Comparison of ENCODE assay signal across 16 cellular contexts in the genomic region with DNA sequence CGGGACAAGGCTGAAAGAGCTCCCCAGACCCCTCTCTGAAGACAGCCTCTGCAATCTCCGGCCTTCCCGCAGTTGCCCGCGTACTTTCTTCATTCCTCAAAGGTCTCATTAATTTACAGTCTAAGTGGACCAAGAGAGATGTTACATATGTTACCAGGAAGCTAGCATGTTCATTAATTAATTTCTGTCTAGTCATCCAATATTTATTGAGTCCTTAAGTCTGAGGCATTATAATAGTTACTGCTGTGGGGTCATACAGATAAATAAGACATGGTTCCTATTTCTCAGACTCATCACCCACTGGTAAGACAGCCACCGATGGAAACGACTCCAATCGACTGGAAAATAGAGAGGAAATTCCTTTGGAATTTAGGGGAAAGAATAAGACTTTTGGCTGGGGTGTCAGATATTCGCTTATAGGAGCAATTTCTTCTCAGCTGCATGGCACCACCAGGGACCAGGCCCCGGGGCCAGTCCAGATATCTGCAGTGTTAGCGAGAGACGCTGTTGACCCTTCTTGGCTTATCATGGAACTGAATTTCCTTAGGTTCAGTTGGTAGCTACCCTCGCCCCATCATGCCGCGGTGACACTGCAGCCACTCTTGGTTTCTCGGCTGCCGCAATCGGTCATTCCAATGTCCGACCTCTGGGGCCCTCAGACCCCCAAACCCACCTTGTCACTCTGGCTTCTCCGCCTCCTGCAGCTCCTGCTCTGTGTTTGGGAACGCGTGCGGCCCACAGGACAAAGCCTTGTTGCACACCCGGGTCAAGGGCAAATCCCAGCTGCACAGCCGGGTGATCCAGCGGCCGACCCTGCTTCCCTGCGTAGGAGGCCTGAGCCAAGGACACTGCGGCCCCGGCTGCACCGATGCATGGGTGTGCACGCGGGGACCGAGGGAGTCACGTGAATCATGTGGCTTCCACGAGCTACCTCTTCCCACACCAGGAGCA.
DNase-seq lines count a peak whose midpoint lies in the region; ATAC-seq, FAIRE-seq and TF ChIP-seq lines count a peak whose summit lies in the region.
"Had no signal": no experiment of that assay in that cellular context is flagged by ENCODE, and none has a peak within 500 bp of the region (broad histone marks: within the 10 kb centered on the region; RNA-seq: fewer than 3 reads in every experiment).

No MANE protein-coding gene starts in this region.

- peaks cover 9 to 38% of the 10 kb centered on the region in 2 experiments; a peak in 4 of 5 replicates for H3K27me3 ChIP-seq in HepG2 (ENCODE audit: control insufficient read depth in 1 of 2, insufficient read depth in 2 of 2, low read length in 2 of 2)
- no peaks in the 10 kb centered on the region for H3K27me3 ChIP-seq in right lobe of liver
- peaks cover 17% of the 10 kb centered on the region for H3K27me3 ChIP-seq in neural progenitor cell
- H3K27me3 ChIP-seq in vagina = no peaks in the 10 kb centered on the region
- H3K27me3 ChIP-seq: BLaER1 had no signal

- H3K4me3 Mint-ChIP-seq in chondrocyte (ENCODE audit: unreplicated experiment) = no peak overlapping the region
- H3K4me3 Mint-ChIP-seq in neural progenitor cell = no peak overlapping the region
- H3K4me3 Mint-ChIP-seq: CD8-positive, alpha-beta memory T cell had no signal

- no peaks in the 10 kb centered on the region for H3K79me2 ChIP-seq in HepG2 (ENCODE audit: insufficient read depth, low read length)
- H3K79me2 ChIP-seq in neural progenitor cell (ENCODE audit: low read depth) = no peaks in the 10 kb centered on the region

- no TSS peak for BruUV-seq in HepG2 (replicated peaks; lab: Mats Ljungman, UMichigan)

- no peak overlapping the region for H3K27ac ChIP-seq in HepG2 (ENCODE audit: extremely low read length, insufficient read depth, low read length)
- no peak overlapping the region for H3K27ac ChIP-seq in right lobe of liver
- H3K27ac ChIP-seq in neural progenitor cell = no peak overlapping the region
- no peak overlapping the region for H3K27ac ChIP-seq in vagina
- H3K27ac ChIP-seq: BLaER1, HL-60 had no signal

- H3K4me1 ChIP-seq in HepG2 (ENCODE audit: insufficient read depth, low read length) = no peaks in the 10 kb centered on the region
- no peaks in the 10 kb centered on the region for H3K4me1 ChIP-seq in right lobe of liver
- H3K4me1 ChIP-seq in neural progenitor cell = no peaks in the 10 kb centered on the region
- no peaks in the 10 kb centered on the region for H3K4me1 ChIP-seq in vagina
- H3K4me1 ChIP-seq: BLaER1, Caco-2 had no signal

- H3K36me3 ChIP-seq in HepG2 (replicated peaks in 1 of 2; ENCODE audit: control insufficient read depth in 1 of 2, insufficient read depth in 2 of 2, low read length in 2 of 2) (no peaks in the 10 kb centered on the region), right lobe of liver (no peaks in the 10 kb centered on the region), neural progenitor cell (no peaks in the 10 kb centered on the region), vagina (no peaks in the 10 kb centered on the region)
- H3K36me3 ChIP-seq: BLaER1 had no signal

- intact Hi-C loops in HepG2 (cut with micrococcal nuclease; ENCODE audit: unreplicated experiment) (no loop called here), right lobe of liver (cut with DNase I) (no loop called here), vagina (cut with DNase I) (no loop called here)

- 78% methylated on average over 25 of the region's 36 CpGs for WGBS in HepG2 (ENCODE audit: low lambda C conversion rate)
- WGBS in right lobe of liver (ENCODE audit: insufficient coverage, low coverage, low lambda C conversion rate, missing lambda C conversion rate) = 63% methylated on average over 10 of the region's 36 CpGs

- H3K4me3 ChIP-seq in HepG2 (replicated peaks in 1 of 3; ENCODE audit: insufficient read depth in 1 of 3, low read depth in 2 of 3, low read length in 3 of 3) (no peak overlapping the region), right lobe of liver (no peak overlapping the region), neural progenitor cell (no peak overlapping the region), vagina (no peak overlapping the region)
- H3K4me3 ChIP-seq: BLaER1 had no signal

- POLR2A ChIA-PET in HepG2 (lab: Yijun Ruan, JAX) = no interaction called here

- FAIRE-seq in HepG2 (lab: Jason Lieb, UNC) (no peak), GM19239 (lab: Jason Lieb, UNC) (no peak)
- FAIRE-seq: GM12892 had no signal

- DNase-seq in HepG2 (ENCODE audit: low spot score) (no peak), right lobe of liver (no peak), chondrocyte (ENCODE audit: low spot score) (peak; percentile 88), neural progenitor cell (ENCODE audit: low spot score) (no peak), GM19239 (ENCODE audit: insufficient read length, low spot score) (no peak), vagina (ENCODE audit: extremely low spot score in 2 of 2) (no peak), dermis blood vessel endothelial cell (no peak)
- DNase-seq: AML-193, DND-41, GDM1 had no signal

- TF ChIP-seq POLR2A in HepG2 (IDR thresholded peaks at IDR 0.05; ENCODE audit: insufficient read depth in 1 of 2, low read depth in 2 of 2, low read length in 2 of 2) (no peak), right lobe of liver (IDR thresholded peaks at IDR 0.05) (no peak), vagina (IDR thresholded peaks at IDR 0.05) (no peak)

- TF ChIP-seq CTCF in HepG2 (CRISPR knock-in tag; IDR thresholded peaks at IDR 0.05) (no peak), right lobe of liver (IDR thresholded peaks at IDR 0.05) (no peak), chondrocyte (IDR thresholded peaks at IDR 0.05) (no peak), neural progenitor cell (IDR thresholded peaks at IDR 0.05) (no peak), vagina (IDR thresholded peaks at IDR 0.05) (no peak)

- no peak overlapping the region for H2AFZ ChIP-seq in HepG2 (ENCODE audit: low read length)
- no peak overlapping the region for H2AFZ ChIP-seq in neural progenitor cell (replicated peaks)

- H3K36me3 Mint-ChIP-seq in chondrocyte (ENCODE audit: low read depth) = no peaks in the 10 kb centered on the region
- no peaks in the 10 kb centered on the region for H3K36me3 Mint-ChIP-seq in neural progenitor cell
- H3K36me3 Mint-ChIP-seq: CD8-positive, alpha-beta memory T cell had no signal

- no peak for TF ChIP-seq RAD21 in HepG2 (CRISPR knock-in tag; IDR thresholded peaks at IDR 0.05)

- H3K9me3 Mint-ChIP-seq in chondrocyte (ENCODE audit: low read depth) (no peaks in the 10 kb centered on the region), neural progenitor cell (peaks cover 2% of the 10 kb centered on the region)
- H3K9me3 Mint-ChIP-seq: CD8-positive, alpha-beta memory T cell had no signal

- no peak for ATAC-seq in HepG2
- no peak for ATAC-seq in right lobe of liver
- ATAC-seq: HCT116 had no signal

- H3K4me1 Mint-ChIP-seq in chondrocyte (ENCODE audit: low read depth) (no peaks in the 10 kb centered on the region), neural progenitor cell (peaks cover 22% of the 10 kb centered on the region)
- H3K4me1 Mint-ChIP-seq: CD8-positive, alpha-beta memory T cell had no signal

- H3K27me3 Mint-ChIP-seq in chondrocyte (ENCODE audit: low read depth) (peaks cover 17% of the 10 kb centered on the region), neural progenitor cell (ENCODE audit: insufficient read depth, low read depth) (peaks cover 11% of the 10 kb centered on the region)

- in situ Hi-C loops in HepG2 (cut with HindIII; ENCODE audit: extremely low pct_ligation_motif_present, low pct_unique_long_range_greater_than_20kb) = no loop called here

- H3F3A ChIP-seq in neural progenitor cell (ENCODE audit: low read depth) = no peaks in the 10 kb centered on the region

- CTCF ChIA-PET in HepG2 (lab: Yijun Ruan, JAX; ENCODE audit: low intra/inter-chr PET ratio, low total read pairs) = no interaction called here

- H3K27ac Mint-ChIP-seq in chondrocyte (ENCODE audit: unreplicated experiment) = no peak overlapping the region
- peak overlapping the region; percentile 44 for H3K27ac Mint-ChIP-seq in neural progenitor cell
- H3K27ac Mint-ChIP-seq: CD8-positive, alpha-beta memory T cell had no signal

- H4K20me1 ChIP-seq in HepG2 (ENCODE audit: insufficient read depth, low read length) = peaks cover 7% of the 10 kb centered on the region; the same call in 1 of the 2 replicates
- no peaks in the 10 kb centered on the region for H4K20me1 ChIP-seq in neural progenitor cell (ENCODE audit: low read depth)
- H4K20me1 ChIP-seq: BLaER1 had no signal

- H3K9ac ChIP-seq in HepG2 (ENCODE audit: insufficient read depth, low read depth, low read length) (no peak overlapping the region), neural progenitor cell (no peak overlapping the region)
- H3K9ac ChIP-seq: BLaER1 had no signal

- H3K4me2 ChIP-seq in HepG2 (ENCODE audit: low read depth, low read length) = no peak overlapping the region
- no peak overlapping the region for H3K4me2 ChIP-seq in neural progenitor cell
- H3K4me2 ChIP-seq: BLaER1 had no signal

- no peaks in the 10 kb centered on the region for H3K9me3 ChIP-seq in HepG2 (ENCODE audit: low read length)
- H3K9me3 ChIP-seq in right lobe of liver = no peaks in the 10 kb centered on the region
- no peaks in the 10 kb centered on the region for H3K9me3 ChIP-seq in neural progenitor cell (ENCODE audit: low read depth)
- no peaks in the 10 kb centered on the region for H3K9me3 ChIP-seq in vagina
- H3K9me3 ChIP-seq: BLaER1, Caco-2 had no signal

- no peak for TF ChIP-seq EP300 in HepG2 (IDR thresholded peaks at IDR 0.05; ENCODE audit: low read depth in 2 of 2, low read length in 2 of 2)
- no peak for TF ChIP-seq EP300 in HepG2 (CRISPR knock-in tag; IDR thresholded peaks at IDR 0.05; ENCODE audit: borderline replicate concordance)
